In genomic region chr10:381805-382204, GRCh38 we compare ENCODE assay signal across 23 cellular contexts.
DNase-seq lines count a peak whose midpoint lies in the region; ATAC-seq and TF ChIP-seq lines count a peak whose summit lies in the region.
"Had no signal": no experiment of that assay in that cellular context is flagged by ENCODE, and none has a peak within 500 bp of the region (broad histone marks: within the 10 kb centered on the region; RNA-seq: fewer than 3 reads in every experiment).

No MANE protein-coding gene starts in this region.

- no peak overlapping the region for H3K18ac ChIP-seq in mesendoderm (ENCODE audit: low read length)

- intact Hi-C loops in activated naive CD4-positive, alpha-beta T cell treated with anti-CD3 and anti-CD28 coated beads for 36 hours (cut with micrococcal nuclease), result no loop called here

- H3K79me2 ChIP-seq in mesendoderm (ENCODE audit: control insufficient read depth, insufficient read depth, low read length), result no peaks in the 10 kb centered on the region
- H3K79me2 ChIP-seq: parathyroid adenoma had no signal

- no peak overlapping the region for H4K5ac ChIP-seq in mesendoderm (ENCODE audit: low read length)

- DNase-seq in activated naive CD4-positive, alpha-beta T cell treated with anti-CD3 and anti-CD28 coated beads, Interleukin-2, amount 50 U/mL, for 72 hours (ENCODE audit: low spot score in 2 of 2), result no peak
- DNase-seq in activated naive CD4-positive, alpha-beta T cell treated with anti-CD3 and anti-CD28 coated beads for 36 hours, result no peak
- peak; percentile 41 for DNase-seq in activated CD4-positive, alpha-beta memory T cell treated with anti-CD3 and anti-CD28 coated beads, Interleukin-2, amount 10 ng/mL, durations not matched to agents 7 days and 5 days
- DNase-seq in mesendoderm (no peak), omental fat pad (ENCODE audit: low spot score) (no peak), NCI-H748 (lab: John Stamatoyannopoulos, UW; ENCODE audit: unreplicated experiment) (no peak)
- no peak for DNase-seq in stimulated activated CD4-positive, alpha-beta T cell treated with anti-CD3 and anti-CD28 coated beads, Interleukin-12 subunit alpha, Interleukin-12 subunit beta, amount 100 ng/mL, for 4 hours
- DNase-seq: activated CD4-positive, alpha-beta T cell treated with anti-CD3 and anti-CD28 coated beads, Interleukin-2, amount 50 U/mL, for 4 hours; cerebellar nuclear complex; DMS79; esophagus squamous epithelium; KBM-7; kidney; NCI-H1694; NCI-H748 treated with DMSO at 0.1 percent for 48 hours; OCI-M1; Right ventricle myocardium superior had no signal

- H3K27ac ChIP-seq in mesendoderm (ENCODE audit: low read depth, low read length), result no peak overlapping the region
- H3K27ac ChIP-seq: ascending aorta, esophagus squamous epithelium, parathyroid adenoma had no signal

- H3K4ac ChIP-seq in mesendoderm (ENCODE audit: low read depth, low read length), result no peak overlapping the region

- no peak overlapping the region for H4K8ac ChIP-seq in mesendoderm (ENCODE audit: low read depth, low read length)

- POLR2A ChIA-PET in activated CD4-positive, alpha-beta memory T cell treated with anti-CD3 and anti-CD28 coated beads, Interleukin-2, amount 10 ng/mL, durations not matched to agents 7 days and 5 days (lab: Charles Lee), result no interaction called here

- H3K9ac ChIP-seq in mesendoderm (ENCODE audit: low read length), result no peak overlapping the region
- H3K9ac ChIP-seq: parathyroid adenoma had no signal

- H3K23ac ChIP-seq in mesendoderm (ENCODE audit: low read length), result peak overlapping the region; percentile 66

- no peaks in the 10 kb centered on the region for H3K79me1 ChIP-seq in mesendoderm (ENCODE audit: low read length)

- H3K4me1 ChIP-seq in mesendoderm (ENCODE audit: control insufficient read depth, low read depth, low read length), result no peaks in the 10 kb centered on the region
- H3K4me1 ChIP-seq: ascending aorta, esophagus squamous epithelium, parathyroid adenoma had no signal

- no peak overlapping the region for H3K56ac ChIP-seq in mesendoderm (ENCODE audit: low read length)

- H2BK15ac ChIP-seq in mesendoderm (replicated peaks; ENCODE audit: low read depth), result no peak overlapping the region

- no peak overlapping the region for H3K4me2 ChIP-seq in mesendoderm (ENCODE audit: low read length)

- no peaks in the 10 kb centered on the region for H3K27me3 ChIP-seq in mesendoderm (ENCODE audit: insufficient read depth, low read length, poor library complexity)
- H3K27me3 ChIP-seq: ascending aorta, esophagus squamous epithelium, gastroesophageal sphincter had no signal

- WGBS in mesendoderm (ENCODE audit: extremely low coverage, insufficient coverage, low lambda C conversion rate), result no CpG with 5 or more reads among the region's 7 CpGs

- TF ChIP-seq CTCF in omental fat pad (IDR thresholded peaks at IDR 0.05), result no peak

- H2AK5ac ChIP-seq in mesendoderm (ENCODE audit: low read length), result no peak overlapping the region

- H2BK5ac ChIP-seq in mesendoderm (ENCODE audit: low read length), result no peak overlapping the region

- H3K36me3 ChIP-seq in mesendoderm (ENCODE audit: control insufficient read depth, insufficient read depth, low read length), result peaks cover 1% of the 10 kb centered on the region

- H2BK120ac ChIP-seq in mesendoderm (ENCODE audit: low read depth, low read length), result no peak overlapping the region

- ATAC-seq in activated naive CD4-positive, alpha-beta T cell treated with anti-CD3 and anti-CD28 coated beads, Interleukin-2, amount 50 U/mL, for 72 hours, result peak in 1 of 2 donors; percentile 74
- ATAC-seq in omental fat pad (ENCODE audit: low FRiP score) (no peak), HG02678 (IDR thresholded peaks at IDR 0.05; ENCODE audit: unreplicated experiment) (no peak)
- ATAC-seq: gastroesophageal sphincter, sciatic nerve had no signal

- H3K4me3 ChIP-seq in mesendoderm (ENCODE audit: low read length), result no peak overlapping the region
- H3K4me3 ChIP-seq: ascending aorta, esophagus squamous epithelium, gastroesophageal sphincter, lung had no signal

- peaks cover 5 to 6% of the 10 kb centered on the region in 2 donors for H3K36me3 Mint-ChIP-seq in activated naive CD4-positive, alpha-beta T cell treated with anti-CD3 and anti-CD28 coated beads, Interleukin-2, amount 50 U/mL, for 72 hours
- H3K36me3 Mint-ChIP-seq in activated naive CD4-positive, alpha-beta T cell treated with anti-CD3 and anti-CD28 coated beads for 36 hours (ENCODE audit: low read depth), result peaks cover 7% of the 10 kb centered on the region
- H3K36me3 Mint-ChIP-seq in activated CD4-positive, alpha-beta memory T cell treated with anti-CD3 and anti-CD28 coated beads, Interleukin-2, amount 10 ng/mL, durations not matched to agents 7 days and 5 days (ENCODE audit: low read depth), result peaks cover 2% of the 10 kb centered on the region

- H3K9me3 Mint-ChIP-seq in activated naive CD4-positive, alpha-beta T cell treated with anti-CD3 and anti-CD28 coated beads, Interleukin-2, amount 50 U/mL, for 72 hours, result peaks cover 5 to 8% of the 10 kb centered on the region in 2 donors
- peaks cover 2% of the 10 kb centered on the region for H3K9me3 Mint-ChIP-seq in activated naive CD4-positive, alpha-beta T cell treated with anti-CD3 and anti-CD28 coated beads for 36 hours
- H3K9me3 Mint-ChIP-seq in activated CD4-positive, alpha-beta memory T cell treated with anti-CD3 and anti-CD28 coated beads, Interleukin-2, amount 10 ng/mL, durations not matched to agents 7 days and 5 days, result peaks cover 7% of the 10 kb centered on the region

- CTCF ChIA-PET in activated naive CD4-positive, alpha-beta T cell treated with anti-CD3 and anti-CD28 coated beads for 36 hours (lab: Charles Lee), result no interaction called here
- CTCF ChIA-PET in activated CD4-positive, alpha-beta memory T cell treated with anti-CD3 and anti-CD28 coated beads, Interleukin-2, amount 10 ng/mL, durations not matched to agents 7 days and 5 days (lab: Charles Lee), result no interaction called here

- peak overlapping the region; percentile 39 to 56 for H3K27ac Mint-ChIP-seq in activated naive CD4-positive, alpha-beta T cell treated with anti-CD3 and anti-CD28 coated beads, Interleukin-2, amount 50 U/mL, for 72 hours
- no peak overlapping the region for H3K27ac Mint-ChIP-seq in activated naive CD4-positive, alpha-beta T cell treated with anti-CD3 and anti-CD28 coated beads for 36 hours
- H3K27ac Mint-ChIP-seq in activated CD4-positive, alpha-beta memory T cell treated with anti-CD3 and anti-CD28 coated beads, Interleukin-2, amount 10 ng/mL, durations not matched to agents 7 days and 5 days, result no peak overlapping the region

- H3K4me1 Mint-ChIP-seq in activated naive CD4-positive, alpha-beta T cell treated with anti-CD3 and anti-CD28 coated beads for 36 hours (ENCODE audit: low read depth), result peaks cover 2% of the 10 kb centered on the region
- peaks cover 9% of the 10 kb centered on the region for H3K4me1 Mint-ChIP-seq in activated CD4-positive, alpha-beta memory T cell treated with anti-CD3 and anti-CD28 coated beads, Interleukin-2, amount 10 ng/mL, durations not matched to agents 7 days and 5 days

- no peak overlapping the region for H3K4me3 Mint-ChIP-seq in activated naive CD4-positive, alpha-beta T cell treated with anti-CD3 and anti-CD28 coated beads for 36 hours
- H3K4me3 Mint-ChIP-seq in activated CD4-positive, alpha-beta memory T cell treated with anti-CD3 and anti-CD28 coated beads, Interleukin-2, amount 10 ng/mL, durations not matched to agents 7 days and 5 days, result no peak overlapping the region

- no peaks in the 10 kb centered on the region for H3K27me3 Mint-ChIP-seq in activated naive CD4-positive, alpha-beta T cell treated with anti-CD3 and anti-CD28 coated beads for 36 hours (ENCODE audit: low read depth)
- peaks cover 14% of the 10 kb centered on the region for H3K27me3 Mint-ChIP-seq in activated CD4-positive, alpha-beta memory T cell treated with anti-CD3 and anti-CD28 coated beads, Interleukin-2, amount 10 ng/mL, durations not matched to agents 7 days and 5 days

Comparison
In these comparisons a context has a peak if more than half of its experiments do, and no peak if none do; other contexts are left out.
1. H3K27ac Mint-ChIP-seq: peak in activated naive CD4-positive, alpha-beta T cell treated with anti-CD3 and anti-CD28 coated beads, Interleukin-2, amount 50 U/mL, for 72 hours (2 of 2); none in activated naive CD4-positive, alpha-beta T cell treated with anti-CD3 and anti-CD28 coated beads for 36 hours (single experiment) and activated CD4-positive, alpha-beta memory T cell treated with anti-CD3 and anti-CD28 coated beads, Interleukin-2, amount 10 ng/mL, durations not matched to agents 7 days and 5 days (single experiment).